20 cellular contexts compared by ENCODE assay signal in the genomic region with DNA sequence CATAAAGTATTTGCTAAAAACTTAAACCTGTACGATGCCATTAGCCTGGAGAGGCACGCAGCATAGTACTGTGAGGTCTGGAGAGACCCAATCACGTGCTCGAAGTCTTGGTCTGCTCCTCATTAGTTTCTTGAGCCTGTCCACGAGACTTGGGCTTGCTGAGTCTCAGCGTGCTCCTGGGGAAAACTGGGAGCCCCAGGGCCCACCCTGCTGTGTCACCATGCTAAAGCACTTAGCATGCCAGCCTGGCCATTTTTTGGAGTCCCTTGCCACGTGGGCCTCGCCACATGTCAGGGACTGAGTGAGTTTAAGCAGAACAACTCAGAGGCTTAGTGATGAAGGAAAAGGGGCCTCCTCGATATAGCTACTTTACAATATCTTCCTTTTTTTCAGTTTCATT. TPM values are rescaled to one million over a fixed set of nuclear protein-coding genes. Genes with fewer than 3 reads are reported as not detected.
DNase-seq lines count a peak whose midpoint lies in the region; ATAC-seq and TF ChIP-seq lines count a peak whose summit lies in the region.
"Had no signal": no experiment of that assay in that cellular context is flagged by ENCODE, and none has a peak within 500 bp of the region (broad histone marks: within the 10 kb centered on the region; RNA-seq: fewer than 3 reads in every experiment).

No MANE protein-coding gene starts in this region.

- no peaks in the 10 kb centered on the region for H3K27me3 ChIP-seq in RWPE2 (ENCODE audit: insufficient read depth, poor library complexity, severe bottlenecking)
- no peaks in the 10 kb centered on the region for H3K27me3 ChIP-seq in stomach
- H3K27me3 ChIP-seq: BE2C had no signal

- H3K27ac ChIP-seq in RWPE2 (ENCODE audit: poor library complexity, severe bottlenecking) (peak overlapping the region; percentile 99), stomach (no peak overlapping the region)

- H3K9me3 ChIP-seq in RWPE2 (ENCODE audit: severe bottlenecking) (no peaks in the 10 kb centered on the region), stomach (no peaks in the 10 kb centered on the region)
- H3K9me3 ChIP-seq: BE2C had no signal

- peaks cover 63% of the 10 kb centered on the region for H3K36me3 ChIP-seq in RWPE2 (ENCODE audit: low read depth)
- peaks cover 0 to 5% (median 0%) of the 10 kb centered on the region in 4 donors for H3K36me3 ChIP-seq in stomach

- no peak for TF ChIP-seq POLR2A in stomach (IDR thresholded peaks at IDR 0.05)

- intact Hi-C loops in stomach (cut with DNase I; ENCODE audit: low total_unique reads): no loop called here

- ATAC-seq in RWPE2 (ENCODE audit: low read depth): no peak
- ATAC-seq: HCT116 had no signal

- H3K4me1 ChIP-seq in RWPE2 (ENCODE audit: insufficient read depth, poor library complexity, severe bottlenecking) (peaks cover 30% of the 10 kb centered on the region), stomach (peaks cover 8 to 22% (median 16%) of the 10 kb centered on the region in 4 donors)
- H3K4me1 ChIP-seq: BE2C had no signal

- peak; percentile 19 for DNase-seq in activated CD8-positive, alpha-beta memory T cell treated with anti-CD3 and anti-CD28 coated beads for 24 hours
- DNase-seq in activated CD8-positive, alpha-beta memory T cell treated with anti-CD3 and anti-CD28 coated beads, Interleukin-2, amount 50 U/mL, for 4 hours: no peak
- DNase-seq in activated effector memory CD4-positive, alpha-beta T cell treated with anti-CD3 and anti-CD28 coated beads, Interleukin-2, amount 50 U/mL, for 16 hours: peak; percentile 38
- no peak for DNase-seq in activated effector memory CD4-positive, alpha-beta T cell treated with Interleukin-2 at 50 U/mL for 16 hours
- no peak for DNase-seq in RWPE2 (ENCODE audit: low spot score)
- DNase-seq in stomach: peak; percentile 5
- DNase-seq in NCI-H2227 treated with DMSO at 0.1 percent for 48 hours (lab: John Stamatoyannopoulos, UW): no peak
- DNase-seq in DMS 273 treated with DMSO at 0.1 percent for 48 hours (lab: John Stamatoyannopoulos, UW): no peak
- DNase-seq: ACHN; BE2C; C1 segment of cervical spinal cord; CD4-positive, CD25-positive, alpha-beta regulatory T cell; CD8-positive, alpha-beta memory T cell; COR-L47; GF-D8; GOT3; H7; IMR-90 had no signal

- 90 to 94% (median 93%) methylated on average over 9 of the region's 9 CpGs for WGBS in stomach, 5 donors

- no peak for TF ChIP-seq EP300 in stomach (IDR thresholded peaks at IDR 0.05)

- TF ChIP-seq CTCF in RWPE2 (IDR thresholded peaks at IDR 0.05; ENCODE audit: poor library complexity, severe bottlenecking) (no peak), stomach (IDR thresholded peaks at IDR 0.05) (no peak)

- no peak overlapping the region for H3K4me3 ChIP-seq in RWPE2 (ENCODE audit: severe bottlenecking)
- no peak overlapping the region for H3K4me3 ChIP-seq in stomach

RNA-seq across cellular contexts. Expression of a gene that starts 2.6 kb away (rescaled TPM):
- 10 to 100 TPM in 1 of 5 donors, 1 to 10 TPM in 3, not detected in 1; 1.2 to 44.2 (median 4.9) TPM for total RNA-seq in stomach
- polyA plus RNA-seq in stomach: 1 to 10 TPM; 2.3 to 7.8 (median 5.4) TPM

RNA-seq across cellular contexts. Expression of a gene that starts 3.3 kb away (rescaled TPM):
- 10 to 100 TPM in 4 of 5 donors, 1 to 10 TPM in 1; 3.8 to 78.6 (median 36.4) TPM for total RNA-seq in stomach
- 10 to 100 TPM; 63.4 to 86.6 (median 64.9) TPM for polyA plus RNA-seq in stomach

RNA-seq across cellular contexts. Expression of a gene that starts 34.8 kb away (rescaled TPM):
- total RNA-seq in stomach: 100 to 1,000 TPM in 1 of 5 donors, 10 to 100 TPM in 4; 23.6 to 124 (median 46.3) TPM
- 10 to 100 TPM; 33.1 to 58.2 (median 36.6) TPM for polyA plus RNA-seq in stomach

RNA-seq across cellular contexts. Expression of a gene that starts 41.9 kb away (rescaled TPM):
- 10 to 100 TPM; 36.5 to 67.7 (median 58.8) TPM for total RNA-seq in stomach
- 10 to 100 TPM; 13.1 to 40.2 (median 24.0) TPM for polyA plus RNA-seq in stomach
- total RNA-seq: A172; CD8-positive, alpha-beta memory T cell had no signal
- polyA plus RNA-seq: CD8-positive, alpha-beta memory T cell had no signal

RNA-seq across cellular contexts. Expression of a gene that starts 50.0 kb away (rescaled TPM):
- total RNA-seq in stomach: 10 to 100 TPM in 3 of 5 donors, 1 to 10 TPM in 2; 2.3 to 25.0 (median 11.2) TPM
- polyA plus RNA-seq in stomach: 10 to 100 TPM; 43.6 to 61.1 (median 57.3) TPM

Comparison
In these comparisons a context has a peak if more than half of its experiments do, and no peak if none do; other contexts are left out.
1. DNase-seq: peak in activated CD8-positive, alpha-beta memory T cell treated with anti-CD3 and anti-CD28 coated beads for 24 hours (single experiment), activated effector memory CD4-positive, alpha-beta T cell treated with anti-CD3 and anti-CD28 coated beads, Interleukin-2, amount 50 U/mL, for 16 hours (single experiment) and stomach (single experiment); none in activated CD8-positive, alpha-beta memory T cell treated with anti-CD3 and anti-CD28 coated beads, Interleukin-2, amount 50 U/mL, for 4 hours (single experiment), activated effector memory CD4-positive, alpha-beta T cell treated with Interleukin-2 at 50 U/mL for 16 hours (single experiment), RWPE2 (single experiment), NCI-H2227 treated with DMSO at 0.1 percent for 48 hours (single experiment) and DMS 273 treated with DMSO at 0.1 percent for 48 hours (single experiment).